Comparison of ENCODE assay signal across 28 cellular contexts in the genomic region with DNA sequence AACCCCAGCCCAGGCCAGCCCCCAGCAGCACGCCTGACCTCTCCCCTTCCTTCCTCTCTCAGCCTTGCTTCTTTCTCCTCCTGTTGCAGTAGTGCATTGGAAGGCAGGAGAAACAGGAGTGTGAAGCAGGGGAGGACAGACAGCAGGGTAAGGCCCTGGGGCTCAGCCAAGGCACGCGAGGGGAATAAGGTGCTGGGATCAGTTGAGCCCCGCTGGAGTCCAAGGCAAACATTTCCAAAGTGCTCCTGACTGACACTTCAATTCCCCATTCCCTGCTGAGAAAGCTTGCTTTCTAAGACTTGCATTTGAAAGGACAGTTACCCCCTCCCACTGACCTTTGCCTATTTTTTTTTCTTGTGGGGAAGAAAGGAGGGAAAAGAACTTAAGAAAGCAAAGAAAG.
A peak's percentile ranks its signal among the peaks of the same experiment; 100 is the strongest.
DNase-seq lines count a peak whose midpoint lies in the region; ATAC-seq and TF ChIP-seq lines count a peak whose summit lies in the region.
"Had no signal": no experiment of that assay in that cellular context is flagged by ENCODE, and none has a peak within 500 bp of the region (broad histone marks: within the 10 kb centered on the region; RNA-seq: fewer than 3 reads in every experiment).

No MANE protein-coding gene starts in this region.

- H3K27me3 Mint-ChIP-seq in neural progenitor cell (ENCODE audit: insufficient read depth, low read depth) (peaks cover 7% of the 10 kb centered on the region), CD14-positive monocyte (ENCODE audit: low read depth in 3 of 3) (no peaks in the 10 kb centered on the region)
- H3K27me3 Mint-ChIP-seq: activated CD8-positive, alpha-beta memory T cell treated with anti-CD3 and anti-CD28 coated beads, Interleukin-2, amount 10 ng/mL, durations not matched to agents 7 days and 5 days; activated naive CD8-positive, alpha-beta T cell treated with anti-CD3 and anti-CD28 coated beads, Interleukin-2, amount 50 U/mL, for 24 hours; stimulated activated memory B cell treated with anti-CD40 and anti-IgM and Interleukin-4, amounts not matched to agents 10 μg/mL and 1 μg/mL and 100 μg/mL, for 72 hours had no signal

- H3K36me3 Mint-ChIP-seq in neural progenitor cell: no peaks in the 10 kb centered on the region
- no peaks in the 10 kb centered on the region for H3K36me3 Mint-ChIP-seq in CD14-positive monocyte
- H3K36me3 Mint-ChIP-seq: activated CD8-positive, alpha-beta memory T cell treated with anti-CD3 and anti-CD28 coated beads, Interleukin-2, amount 10 ng/mL, durations not matched to agents 7 days and 5 days; natural killer cell; stimulated activated memory B cell treated with anti-CD40 and anti-IgM and Interleukin-4, amounts not matched to agents 10 μg/mL and 1 μg/mL and 100 μg/mL, for 72 hours had no signal

- no peaks in the 10 kb centered on the region for H3K9me3 ChIP-seq in HAP-1
- no peaks in the 10 kb centered on the region for H3K9me3 ChIP-seq in iPS-15b (ENCODE audit: control insufficient read depth, insufficient read depth, low read length)
- no peaks in the 10 kb centered on the region for H3K9me3 ChIP-seq in neural progenitor cell (ENCODE audit: low read depth)
- H3K9me3 ChIP-seq: colonic mucosa, lower lobe of right lung, mucosa of descending colon, SK-N-SH, transverse colon had no signal

- H3K9me3 Mint-ChIP-seq in neural progenitor cell: peaks cover 2% of the 10 kb centered on the region
- H3K9me3 Mint-ChIP-seq in CD14-positive monocyte: peaks cover 0 to 3% (median 0%) of the 10 kb centered on the region in 7 donors
- H3K9me3 Mint-ChIP-seq: activated naive CD8-positive, alpha-beta T cell treated with anti-CD3 and anti-CD28 coated beads, Interleukin-2, amount 50 U/mL, for 24 hours; activated T-cell treated with anti-CD3 and anti-CD28 coated beads, Interleukin-2, amount 50 U/mL, for 4 hours; natural killer cell; stimulated activated memory B cell treated with anti-CD40 and anti-IgM and Interleukin-4, amounts not matched to agents 10 μg/mL and 1 μg/mL and 100 μg/mL, for 72 hours had no signal

- peak; percentile 62 to 83 for DNase-seq in HAP-1 (ENCODE audit: low spot score in 2 of 2)
- peak; percentile 78 for DNase-seq in NCI-H69 (lab: John Stamatoyannopoulos, UW)
- DNase-seq in neural progenitor cell (ENCODE audit: low spot score): peak; percentile 73
- no peak for DNase-seq in CD14-positive monocyte (ENCODE audit: low spot score)
- no peak for DNase-seq in A172 (ENCODE audit: low spot score)
- DNase-seq in left ventricle myocardium superior: no peak
- DNase-seq: activated CD4-positive, alpha-beta T cell treated with anti-CD3 and anti-CD28 coated beads, Interleukin-2, amount 50 U/mL, for 4 hours; activated CD4-positive, CD25-positive, alpha-beta regulatory T cell; activated CD8-positive, alpha-beta memory T cell treated with anti-CD3 and anti-CD28 coated beads, Interleukin-2, amount 10 ng/mL, durations not matched to agents 7 days and 5 days; activated gamma-delta T cell treated with Interleukin-2 at 50 U/mL for 16 hours; activated naive CD8-positive, alpha-beta T cell treated with anti-CD3 and anti-CD28 coated beads, Interleukin-2, amount 50 U/mL, for 24 hours; activated T-cell treated with anti-CD3 and anti-CD28 coated beads, Interleukin-2, amount 50 U/mL, for 4 hours; colonic mucosa; effector memory CD4-positive, alpha-beta T cell; hippocampal formation; IMR-90; lower lobe of right lung; mucosa of descending colon; natural killer cell; NCI-H524; SK-N-SH; stimulated activated CD4-positive, alpha-beta T cell treated with anti-CD3 and anti-CD28 coated beads, Interleukin-15, amount 100 ng/mL, for 24 hours; transverse colon had no signal

- no peaks in the 10 kb centered on the region for H4K20me1 ChIP-seq in neural progenitor cell (ENCODE audit: low read depth)

- H3K27me3 ChIP-seq in HAP-1 (ENCODE audit: low read depth) (no peaks in the 10 kb centered on the region), iPS-15b (ENCODE audit: control insufficient read depth, insufficient read depth, low read length) (peaks cover 3% of the 10 kb centered on the region), neural progenitor cell (no peaks in the 10 kb centered on the region)
- H3K27me3 ChIP-seq: cardiac muscle cell, colonic mucosa, transverse colon had no signal

- intact Hi-C loops in CD14-positive monocyte (cut with micrococcal nuclease) (no loop called here), left ventricle myocardium superior (cut with micrococcal nuclease) (no loop called here)

- H3F3A ChIP-seq in neural progenitor cell (ENCODE audit: low read depth): peaks cover 30% of the 10 kb centered on the region

- H3K79me2 ChIP-seq in neural progenitor cell (ENCODE audit: low read depth): no peaks in the 10 kb centered on the region

- H3K4me1 Mint-ChIP-seq in neural progenitor cell: peaks cover 41% of the 10 kb centered on the region
- peaks cover 3% of the 10 kb centered on the region for H3K4me1 Mint-ChIP-seq in CD14-positive monocyte
- H3K4me1 Mint-ChIP-seq: activated CD8-positive, alpha-beta memory T cell treated with anti-CD3 and anti-CD28 coated beads, Interleukin-2, amount 10 ng/mL, durations not matched to agents 7 days and 5 days; activated naive CD8-positive, alpha-beta T cell treated with anti-CD3 and anti-CD28 coated beads, Interleukin-2, amount 50 U/mL, for 24 hours; natural killer cell; stimulated activated memory B cell treated with anti-CD40 and anti-IgM and Interleukin-4, amounts not matched to agents 10 μg/mL and 1 μg/mL and 100 μg/mL, for 72 hours had no signal

- ATAC-seq in left ventricle myocardium superior (no peak), GM21528 (IDR thresholded peaks at IDR 0.05; ENCODE audit: low FRiP score, unreplicated experiment) (no peak)
- ATAC-seq: activated CD8-positive, alpha-beta memory T cell treated with anti-CD3 and anti-CD28 coated beads, Interleukin-2, amount 10 ng/mL, durations not matched to agents 7 days and 5 days; activated naive CD8-positive, alpha-beta T cell treated with anti-CD3 and anti-CD28 coated beads, Interleukin-2, amount 50 U/mL, for 24 hours; activated T-cell treated with anti-CD3 and anti-CD28 coated beads, Interleukin-2, amount 50 U/mL, for 4 hours; lower lobe of right lung; mucosa of descending colon; natural killer cell; Right ventricle myocardium inferior; stimulated activated memory B cell treated with anti-CD40 and anti-IgM and Interleukin-4, amounts not matched to agents 10 μg/mL and 1 μg/mL and 100 μg/mL, for 72 hours had no signal

- H3K36me3 ChIP-seq in HAP-1 (replicated peaks): no peaks in the 10 kb centered on the region
- no peaks in the 10 kb centered on the region for H3K36me3 ChIP-seq in iPS-15b (ENCODE audit: control insufficient read depth, insufficient read depth, low read length)
- H3K36me3 ChIP-seq in neural progenitor cell: no peaks in the 10 kb centered on the region
- H3K36me3 ChIP-seq: cardiac muscle cell, colonic mucosa, lower lobe of right lung, transverse colon had no signal

- TF ChIP-seq CTCF in neural progenitor cell (IDR thresholded peaks at IDR 0.05) (no peak), CD14-positive monocyte (IDR thresholded peaks at IDR 0.05) (no peak)

- H3K4me3 Mint-ChIP-seq in neural progenitor cell: peak overlapping the region; percentile 33
- H3K4me3 Mint-ChIP-seq in CD14-positive monocyte: no peak overlapping the region
- H3K4me3 Mint-ChIP-seq: activated CD8-positive, alpha-beta memory T cell treated with anti-CD3 and anti-CD28 coated beads, Interleukin-2, amount 10 ng/mL, durations not matched to agents 7 days and 5 days; activated naive CD8-positive, alpha-beta T cell treated with anti-CD3 and anti-CD28 coated beads, Interleukin-2, amount 50 U/mL, for 24 hours; activated T-cell treated with anti-CD3 and anti-CD28 coated beads, Interleukin-2, amount 50 U/mL, for 4 hours; natural killer cell; stimulated activated memory B cell treated with anti-CD40 and anti-IgM and Interleukin-4, amounts not matched to agents 10 μg/mL and 1 μg/mL and 100 μg/mL, for 72 hours had no signal

- H3K9ac ChIP-seq in iPS-15b (ENCODE audit: low read depth, low read length) (no peak overlapping the region), neural progenitor cell (no peak overlapping the region)
- H3K9ac ChIP-seq: SK-N-SH had no signal

- H3K4me1 ChIP-seq in HAP-1 (peaks cover 15% of the 10 kb centered on the region), iPS-15b (ENCODE audit: control insufficient read depth, insufficient read depth, low read length) (peaks cover 38% of the 10 kb centered on the region), neural progenitor cell (peaks cover 24% of the 10 kb centered on the region)
- H3K4me1 ChIP-seq: colonic mucosa, lower lobe of right lung, transverse colon had no signal

- in situ Hi-C loops in HAP-1 (cut with MboI; ENCODE audit: low sequenced_read_pairs): loop anchor here (25.0 kb wide), 1 partner anchor 293 kb away; a partner anchor contains a TSS

- H3K27ac ChIP-seq in neural progenitor cell: no peak overlapping the region
- H3K27ac ChIP-seq: cardiac muscle cell, colonic mucosa, lower lobe of right lung, transverse colon had no signal

- peak overlapping the region; percentile 74 for H3K27ac Mint-ChIP-seq in neural progenitor cell
- H3K27ac Mint-ChIP-seq in CD14-positive monocyte: no peak overlapping the region
- H3K27ac Mint-ChIP-seq: activated CD8-positive, alpha-beta memory T cell treated with anti-CD3 and anti-CD28 coated beads, Interleukin-2, amount 10 ng/mL, durations not matched to agents 7 days and 5 days; activated naive CD8-positive, alpha-beta T cell treated with anti-CD3 and anti-CD28 coated beads, Interleukin-2, amount 50 U/mL, for 24 hours; natural killer cell; stimulated activated memory B cell treated with anti-CD40 and anti-IgM and Interleukin-4, amounts not matched to agents 10 μg/mL and 1 μg/mL and 100 μg/mL, for 72 hours had no signal

- H3K4me3 ChIP-seq in HAP-1: no peak overlapping the region
- peak overlapping the region; percentile 26 for H3K4me3 ChIP-seq in iPS-15b (ENCODE audit: low read depth, low read length)
- H3K4me3 ChIP-seq in neural progenitor cell: peak overlapping the region; percentile 7
- H3K4me3 ChIP-seq: cardiac muscle cell, colonic mucosa, lower lobe of right lung, mucosa of descending colon, transverse colon had no signal

- H3K4me2 ChIP-seq in neural progenitor cell: peak overlapping the region; percentile 71
- H3K4me2 ChIP-seq: SK-N-SH had no signal

- no peak overlapping the region for H2AFZ ChIP-seq in neural progenitor cell (replicated peaks)

Comparison
In these comparisons a context has a peak if more than half of its experiments do, and no peak if none do; other contexts are left out.
1. DNase-seq: peak in HAP-1 (2 of 2), NCI-H69 (single experiment) and neural progenitor cell (single experiment); none in CD14-positive monocyte (single experiment), A172 (single experiment) and left ventricle myocardium superior (single experiment).